ENCODE assay signal across 6 cellular contexts in genomic region chr10:60155478-60155877, GRCh38.
A peak's percentile ranks its signal among the peaks of the same experiment; 100 is the strongest.
DNase-seq lines count a peak whose midpoint lies in the region; ATAC-seq and TF ChIP-seq lines count a peak whose summit lies in the region.
"Not testable (repeated sequence)": the region's sequence is repeated elsewhere in the genome, so short reads cannot be mapped to it uniquely, and the experiment has no call there.

No MANE protein-coding gene starts in this region.

- H3K79me1 ChIP-seq in H9 (ENCODE audit: insufficient read depth, low read depth, low read length, poor library complexity, severe bottlenecking) = not testable (repeated sequence)

- not testable (repeated sequence) for H3K27me3 ChIP-seq in H9 (ENCODE audit: insufficient read depth, low read length); WERI-Rb-1 (ENCODE audit: insufficient read depth, low read depth, severe bottlenecking); dorsolateral prefrontal cortex

- intact Hi-C loops in dorsolateral prefrontal cortex (cut with DNase I); left colon (cut with DNase I, micrococcal nuclease): not testable (repeated sequence)

- H4K5ac ChIP-seq in H9 (ENCODE audit: insufficient read length, low read depth, low read length) = not testable (repeated sequence)

- H3K9me3 Mint-ChIP-seq in H9 = not testable (repeated sequence)

- not testable (repeated sequence) for H4K8ac ChIP-seq in H9 (replicated peaks; ENCODE audit: insufficient read length, low read depth, low read length)

- H3K9ac ChIP-seq in H9 (ENCODE audit: extremely low read depth, insufficient read length, low read length) = not testable (repeated sequence)

- H4K91ac ChIP-seq in H9 (ENCODE audit: insufficient read length, low read depth, low read length) = not testable (repeated sequence)

- H3K23me2 ChIP-seq in H9 (ENCODE audit: insufficient read length, low read depth, low read length, poor library complexity, severe bottlenecking) = not testable (repeated sequence)

- H3K56ac ChIP-seq in H9 (ENCODE audit: insufficient read length, low read depth, low read length) = not testable (repeated sequence)

- not testable (repeated sequence) for TF ChIP-seq CTCF in H9 (conservative IDR thresholded peaks at IDR 0.05); WERI-Rb-1 (IDR thresholded peaks at IDR 0.05; ENCODE audit: low read depth, low read length); dorsolateral prefrontal cortex (IDR thresholded peaks at IDR 0.05 in 54 of 56, conservative IDR thresholded peaks at IDR 0.05 in 2 of 56; ENCODE audit: low read depth in 1 of 56, partially characterized antibody in 56 of 56)

- H2BK20ac ChIP-seq in H9 (ENCODE audit: low read depth, low read length, poor library complexity, severe bottlenecking) = not testable (repeated sequence)

- DNase-seq in H9; dorsolateral prefrontal cortex; left colon; substantia nigra (lab: John Stamatoyannopoulos, UW): not testable (repeated sequence)
- DNase-seq in NCI-H69 (lab: John Stamatoyannopoulos, UW) (peak; percentile 46), WERI-Rb-1 (peak; percentile 27)

- H4K20me1 ChIP-seq in H9 (ENCODE audit: control insufficient read depth, insufficient read depth, insufficient read length) = not testable (repeated sequence)

- peak; percentile 74 for ATAC-seq in left colon

- not testable (repeated sequence) for H3K4me3 ChIP-seq in WERI-Rb-1 (ENCODE audit: low read depth, low read length); dorsolateral prefrontal cortex

- not testable (repeated sequence) for H2AK5ac ChIP-seq in H9 (ENCODE audit: insufficient read length, low read length)

- H3K27ac Mint-ChIP-seq in H9 = peak overlapping the region in 2 of 3 experiments; percentile 46 to 76; a peak in 3 of 7 replicates

- H3K4me1 ChIP-seq in H9 (ENCODE audit: insufficient read depth, low read length) = not testable (repeated sequence)

- H3K27ac ChIP-seq in H9 (ENCODE audit: insufficient read length, low read depth, low read length); WERI-Rb-1: not testable (repeated sequence)
- H3K27ac ChIP-seq in dorsolateral prefrontal cortex (peak overlapping the region in 48 of 59 donors; percentile 23 to 83 (median 66)), substantia nigra (ENCODE audit: low read depth, low read length, poor library complexity, severe bottlenecking) (peak overlapping the region; percentile 56)

- not testable (repeated sequence) for H2BK5ac ChIP-seq in H9 (ENCODE audit: insufficient read length, low read length)

- H3K36me3 ChIP-seq in WERI-Rb-1 = not testable (repeated sequence)

- WGBS in H9 (ENCODE audit: extremely low coverage, insufficient read length, low lambda C conversion rate) = no CpG with 5 or more reads among the region's 1 CpG

- H3K36me3 Mint-ChIP-seq in H9 (ENCODE audit: insufficient read depth in 1 of 3, low read depth in 3 of 3) = not testable (repeated sequence)

- H3T11ph ChIP-seq in H9 (ENCODE audit: low read length) = not testable (repeated sequence)

- not testable (repeated sequence) for H3K9me3 ChIP-seq in H9 (ENCODE audit: control insufficient read depth, low read depth, low read length); WERI-Rb-1 (ENCODE audit: severe bottlenecking)

- not testable (repeated sequence) for H3K18ac ChIP-seq in H9 (ENCODE audit: insufficient read length, low read depth, low read length)

- not testable (repeated sequence) for H3K23ac ChIP-seq in H9 (ENCODE audit: insufficient read length, low read depth, low read length)

- not testable (repeated sequence) for H3K4me1 Mint-ChIP-seq in H9

- not testable (repeated sequence) for H3K14ac ChIP-seq in H9 (ENCODE audit: insufficient read depth, low read length)

- H2BK15ac ChIP-seq in H9 (ENCODE audit: low read depth, low read length) = not testable (repeated sequence)

- not testable (repeated sequence) for H2AFZ ChIP-seq in H9 (ENCODE audit: low read length)

- not testable (repeated sequence) for H3K4me3 Mint-ChIP-seq in H9

- not testable (repeated sequence) for H3K4me2 ChIP-seq in H9 (ENCODE audit: insufficient read depth, insufficient read length, low read length)

- H2BK12ac ChIP-seq in H9 (ENCODE audit: insufficient read length, low read depth, low read length) = not testable (repeated sequence)

- not testable (repeated sequence) for H2BK120ac ChIP-seq in H9 (ENCODE audit: low read depth, low read length, poor library complexity, severe bottlenecking)

- H3K27me3 Mint-ChIP-seq in H9 (ENCODE audit: low read depth) = not testable (repeated sequence)

- not testable (repeated sequence) for H3K79me2 ChIP-seq in H9 (ENCODE audit: insufficient read depth, low read length)

- not testable (repeated sequence) for H3K4ac ChIP-seq in H9 (ENCODE audit: low read depth, low read length)
